Comparison of ENCODE assay signal across 2 cellular contexts in the genomic region with DNA sequence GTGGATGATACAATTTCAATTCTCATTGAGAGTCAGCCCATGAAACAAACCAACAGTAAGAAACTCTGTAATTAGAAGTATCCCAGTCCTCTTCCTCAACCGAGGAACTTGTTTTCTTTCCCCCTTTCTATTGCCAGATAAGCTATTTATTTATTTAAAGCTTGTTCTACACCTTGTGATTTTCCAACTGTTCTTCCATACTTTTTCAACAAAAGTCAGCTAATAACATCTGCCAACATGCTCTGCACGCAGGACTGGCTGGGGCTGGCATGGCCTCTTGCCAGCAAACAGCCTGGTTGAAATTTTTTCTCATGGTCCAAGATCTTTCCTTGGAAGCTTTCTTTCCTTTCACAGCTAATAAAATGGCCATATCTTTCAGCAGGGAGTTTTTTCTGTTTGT.
TF ChIP-seq lines count a peak whose summit lies in the region.

No MANE protein-coding gene starts in this region.

TF ChIP-seq in SK-N-SH, 30 proteins besides CTCF, POLR2A, EP300 and RAD21 (continued from another document):
- TF ChIP-seq, protein P1, sequence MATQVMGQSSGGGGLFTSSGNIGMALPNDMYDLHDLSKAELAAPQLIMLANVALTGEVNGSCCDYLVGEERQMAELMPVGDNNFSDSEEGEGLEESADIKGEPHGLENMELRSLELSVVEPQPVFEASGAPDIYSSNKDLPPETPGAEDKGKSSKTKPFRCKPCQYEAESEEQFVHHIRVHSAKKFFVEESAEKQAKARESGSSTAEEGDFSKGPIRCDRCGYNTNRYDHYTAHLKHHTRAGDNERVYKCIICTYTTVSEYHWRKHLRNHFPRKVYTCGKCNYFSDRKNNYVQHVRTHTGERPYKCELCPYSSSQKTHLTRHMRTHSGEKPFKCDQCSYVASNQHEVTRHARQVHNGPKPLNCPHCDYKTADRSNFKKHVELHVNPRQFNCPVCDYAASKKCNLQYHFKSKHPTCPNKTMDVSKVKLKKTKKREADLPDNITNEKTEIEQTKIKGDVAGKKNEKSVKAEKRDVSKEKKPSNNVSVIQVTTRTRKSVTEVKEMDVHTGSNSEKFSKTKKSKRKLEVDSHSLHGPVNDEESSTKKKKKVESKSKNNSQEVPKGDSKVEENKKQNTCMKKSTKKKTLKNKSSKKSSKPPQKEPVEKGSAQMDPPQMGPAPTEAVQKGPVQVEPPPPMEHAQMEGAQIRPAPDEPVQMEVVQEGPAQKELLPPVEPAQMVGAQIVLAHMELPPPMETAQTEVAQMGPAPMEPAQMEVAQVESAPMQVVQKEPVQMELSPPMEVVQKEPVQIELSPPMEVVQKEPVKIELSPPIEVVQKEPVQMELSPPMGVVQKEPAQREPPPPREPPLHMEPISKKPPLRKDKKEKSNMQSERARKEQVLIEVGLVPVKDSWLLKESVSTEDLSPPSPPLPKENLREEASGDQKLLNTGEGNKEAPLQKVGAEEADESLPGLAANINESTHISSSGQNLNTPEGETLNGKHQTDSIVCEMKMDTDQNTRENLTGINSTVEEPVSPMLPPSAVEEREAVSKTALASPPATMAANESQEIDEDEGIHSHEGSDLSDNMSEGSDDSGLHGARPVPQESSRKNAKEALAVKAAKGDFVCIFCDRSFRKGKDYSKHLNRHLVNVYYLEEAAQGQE (IDR thresholded peaks at IDR 0.05; ENCODE audit: low read depth, low read length), result no peak

TF ChIP-seq in SK-N-SH treated with all-trans-retinoic acid at 6 μM for 48 hours, 23 proteins besides CTCF, POLR2A, EP300 and RAD21 (continued from another document):
- TF ChIP-seq ESRRG (CRISPR knock-in tag; IDR thresholded peaks at IDR 0.05) (no peak), ARNTL (CRISPR knock-in tag; IDR thresholded peaks at IDR 0.05; ENCODE audit: borderline replicate concordance, low read depth) (no peak), ZFP30 (CRISPR knock-in tag; IDR thresholded peaks at IDR 0.05) (no peak), ZFP3 (CRISPR knock-in tag; IDR thresholded peaks at IDR 0.05) (no peak)
- TF ChIP-seq, protein P2, sequence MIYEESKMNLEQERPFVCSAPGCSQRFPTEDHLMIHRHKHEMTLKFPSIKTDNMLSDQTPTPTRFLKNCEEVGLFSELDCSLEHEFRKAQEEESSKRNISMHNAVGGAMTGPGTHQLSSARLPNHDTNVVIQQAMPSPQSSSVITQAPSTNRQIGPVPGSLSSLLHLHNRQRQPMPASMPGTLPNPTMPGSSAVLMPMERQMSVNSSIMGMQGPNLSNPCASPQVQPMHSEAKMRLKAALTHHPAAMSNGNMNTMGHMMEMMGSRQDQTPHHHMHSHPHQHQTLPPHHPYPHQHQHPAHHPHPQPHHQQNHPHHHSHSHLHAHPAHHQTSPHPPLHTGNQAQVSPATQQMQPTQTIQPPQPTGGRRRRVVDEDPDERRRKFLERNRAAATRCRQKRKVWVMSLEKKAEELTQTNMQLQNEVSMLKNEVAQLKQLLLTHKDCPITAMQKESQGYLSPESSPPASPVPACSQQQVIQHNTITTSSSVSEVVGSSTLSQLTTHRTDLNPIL (CRISPR knock-in tag; IDR thresholded peaks at IDR 0.05; ENCODE audit: low read depth), result no peak
